Comparison of ENCODE assay signal across 19 cellular contexts in genomic region chr13:39685652-39686051, GRCh38.
"Had no signal": no experiment of that assay in that cellular context is flagged by ENCODE, and none has a peak within 500 bp of the region (broad histone marks: within the 10 kb centered on the region; RNA-seq: fewer than 3 reads in every experiment).

No MANE protein-coding gene starts in this region.

- DNase-seq: activated CD4-positive, alpha-beta T cell treated with anti-CD3 and anti-CD28 coated beads for 1 hour; activated effector memory CD4-positive, alpha-beta T cell treated with anti-CD3 and anti-CD28 coated beads, Interleukin-2, amount 50 U/mL, for 16 hours; activated T-cell treated with anti-CD3 and anti-CD28 coated beads, Interleukin-2, amount 50 U/mL, for 72 hours; adrenal gland; effector CD8-positive, alpha-beta T cell; gastrocnemius medialis; head of caudate nucleus; lower lobe of right lung; naive thymus-derived CD8-positive, alpha-beta T cell; ovary; right lobe of liver; stimulated activated CD4-positive, alpha-beta T cell treated with anti-CD3 and anti-CD28 coated beads, Interleukin-4, amount 100 ng/mL, for 4 hours; testis; upper lobe of left lung had no signal

- H3K27ac ChIP-seq: adrenal gland, breast epithelium, gastrocnemius medialis, lower lobe of right lung, ovary, right lobe of liver, testis, upper lobe of left lung, VCaP had no signal

- H3K4me1 ChIP-seq: adrenal gland, breast epithelium, gastrocnemius medialis, lower lobe of right lung, right lobe of liver, testis, upper lobe of left lung had no signal

- H3K36me3 ChIP-seq: breast epithelium, ovary had no signal

- ATAC-seq: activated T-cell treated with anti-CD3 and anti-CD28 coated beads, Interleukin-2, amount 50 U/mL, for 72 hours; esophagus mucosa; gastrocnemius medialis; lower lobe of right lung; naive thymus-derived CD8-positive, alpha-beta T cell; right lobe of liver; stimulated activated memory B cell treated with anti-CD40 and anti-IgM and Interleukin-4, amounts not matched to agents 10 μg/mL and 1 μg/mL and 100 μg/mL, for 72 hours had no signal

- H3K4me3 ChIP-seq: adrenal gland, breast epithelium, gastrocnemius medialis, lower lobe of right lung, ovary, right lobe of liver, smooth muscle cell, testis, upper lobe of left lung had no signal

- H3K9me3 ChIP-seq: adrenal gland, breast epithelium, gastrocnemius medialis, lower lobe of right lung, ovary, right lobe of liver, testis, upper lobe of left lung had no signal

- H3K27me3 ChIP-seq: adrenal gland, breast epithelium, gastrocnemius medialis, ovary, right lobe of liver, testis, upper lobe of left lung had no signal
